In the genomic region with DNA sequence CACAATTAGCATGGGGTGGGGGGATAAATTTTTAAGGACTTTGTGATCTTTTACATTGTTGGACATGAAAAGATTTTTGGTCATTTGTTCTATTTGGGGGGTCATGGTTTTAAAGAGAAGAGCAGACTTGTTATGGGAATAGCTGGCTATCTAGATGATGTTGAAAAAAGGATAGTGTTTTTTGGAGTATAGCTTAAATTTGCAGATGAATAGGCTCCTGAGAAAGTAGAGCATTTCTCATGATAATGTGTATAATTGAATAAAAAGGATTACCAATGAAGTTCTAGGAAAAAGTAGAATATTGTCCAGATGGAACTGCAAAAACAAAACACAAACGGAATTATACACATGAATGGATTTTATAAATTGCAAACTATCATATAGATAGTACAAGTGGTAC, we compare ENCODE assay signal across 3 cellular contexts.
"Had no signal": no experiment of that assay in that cellular context is flagged by ENCODE, and none has a peak within 500 bp of the region (broad histone marks: within the 10 kb centered on the region; RNA-seq: fewer than 3 reads in every experiment).

No MANE protein-coding gene starts in this region.

- H3K4me3 ChIP-seq: GM12878 had no signal

- DNase-seq: GDM1, GF-D8 had no signal
